ENCODE assay signal across 28 cellular contexts in genomic region chr7:151451156-151451555, GRCh38. TPM values are rescaled to one million over a fixed set of nuclear protein-coding genes. Genes with fewer than 3 reads are reported as not detected.
"Had no signal": no experiment of that assay in that cellular context is flagged by ENCODE, and none has a peak within 500 bp of the region (broad histone marks: within the 10 kb centered on the region; RNA-seq: fewer than 3 reads in every experiment).

No MANE protein-coding gene starts in this region.

- H3K9ac ChIP-seq: neural progenitor cell had no signal

- ATAC-seq: activated CD4-positive, CD25-positive, alpha-beta regulatory T cell treated with anti-CD3 and anti-CD28 coated beads, Interleukin-2, amount 50 U/mL, for 24 hours; activated T-helper 17 cell treated with anti-CD3 and anti-CD28 coated beads, Interleukin-2, amount 50 U/mL, for 72 hours; foreskin keratinocyte; heart left ventricle; naive thymus-derived CD8-positive, alpha-beta T cell had no signal

- H3K27ac ChIP-seq: esophagus muscularis mucosa, foreskin keratinocyte, heart left ventricle, neural progenitor cell, right atrium auricular region, tibial nerve, uterus, VCaP had no signal

- H2AFZ ChIP-seq: neural progenitor cell had no signal

- H3K27me3 ChIP-seq: esophagus muscularis mucosa, right atrium auricular region, tibial nerve, uterus had no signal

- H3K4me3 ChIP-seq: esophagus muscularis mucosa, heart left ventricle, neural progenitor cell, right atrium auricular region, tibial nerve, uterus had no signal

- H3K9me3 ChIP-seq: esophagus muscularis mucosa, heart left ventricle, right atrium auricular region, tibial nerve, uterus had no signal

- H3K4me2 ChIP-seq: neural progenitor cell had no signal

- H3K4me1 ChIP-seq: foreskin keratinocyte, uterus had no signal

- DNase-seq: activated CD4-positive, alpha-beta memory T cell treated with anti-CD3 and anti-CD28 coated beads for 36 hours; activated CD4-positive, alpha-beta T cell treated with anti-CD3 and anti-CD28 coated beads, Interleukin-2, amount 10 ng/mL, durations not matched to agents 24 days and 14 days; activated CD8-positive, alpha-beta memory T cell treated with anti-CD3 and anti-CD28 coated beads, Interleukin-2, amount 50 U/mL, for 4 hours; activated naive CD4-positive, alpha-beta T cell; activated naive CD8-positive, alpha-beta T cell treated with anti-CD3 and anti-CD28 coated beads for 36 hours; amniotic stem cell; central memory CD4-positive, alpha-beta T cell; dermis blood vessel endothelial cell; effector CD4-positive, alpha-beta T cell; foreskin keratinocyte; hypothalamus; immature natural killer cell; naive thymus-derived CD8-positive, alpha-beta T cell; stimulated activated naive CD4-positive, alpha-beta T cell treated with Interleukin-2 at 50 U/mL for 16 hours had no signal

- H3K36me3 ChIP-seq: esophagus muscularis mucosa, heart left ventricle, neural progenitor cell, right atrium auricular region, tibial nerve, uterus had no signal

RNA-seq across cellular contexts. Expression of gene CRYGN, which starts 11.2 kb away (rescaled TPM):
- total RNA-seq: activated CD4-positive, alpha-beta T cell treated with anti-CD3 and anti-CD28 coated beads, Interleukin-2, amount 10 ng/mL, durations not matched to agents 24 days and 14 days; activated CD8-positive, alpha-beta memory T cell treated with anti-CD3 and anti-CD28 coated beads for 36 hours; activated T-helper 17 cell treated with anti-CD3 and anti-CD28 coated beads, Interleukin-2, amount 50 U/mL, for 72 hours; dermis blood vessel endothelial cell; foreskin keratinocyte; lower leg skin; pulmonary artery endothelial cell; skeletal muscle tissue; T-helper 1 cell treated with Interleukin-12 subunit alpha and Interleukin-12 subunit beta and Interleukin-4 antibody, amounts not matched to agents 30 ng/mL and 1 ng/mL, for 36 hours had no signal
- polyA plus RNA-seq: foreskin keratinocyte, immature natural killer cell had no signal

RNA-seq across cellular contexts. Expression of gene WDR86, which starts 41.3 kb away (rescaled TPM):
- total RNA-seq: activated CD4-positive, alpha-beta T cell treated with anti-CD3 and anti-CD28 coated beads, Interleukin-2, amount 10 ng/mL, durations not matched to agents 24 days and 14 days; activated CD8-positive, alpha-beta memory T cell treated with anti-CD3 and anti-CD28 coated beads for 36 hours; activated naive CD8-positive, alpha-beta T cell treated with anti-CD3 and anti-CD28 coated beads for 36 hours; dermis blood vessel endothelial cell; foreskin keratinocyte; pulmonary artery endothelial cell; T-helper 1 cell treated with Interleukin-12 subunit alpha and Interleukin-12 subunit beta and Interleukin-4 antibody, amounts not matched to agents 30 ng/mL and 1 ng/mL, for 36 hours had no signal
- polyA plus RNA-seq: foreskin keratinocyte, heart left ventricle had no signal
